In genomic region chr4:185108185-185108584, GRCh38 we compare ENCODE assay signal across 17 cellular contexts.
"Had no signal": no experiment of that assay in that cellular context is flagged by ENCODE, and none has a peak within 500 bp of the region (broad histone marks: within the 10 kb centered on the region; RNA-seq: fewer than 3 reads in every experiment).

No MANE protein-coding gene starts in this region.

- H3K27me3 ChIP-seq: brain microvascular endothelial cell, foreskin keratinocyte, tibial nerve had no signal

- DNase-seq: activated CD4-positive, alpha-beta T cell treated with anti-CD3 and anti-CD28 coated beads, Interleukin-2, amount 50 U/mL, for 1 hour; activated CD8-positive, alpha-beta memory T cell treated with anti-CD3 and anti-CD28 coated beads for 24 hours; activated gamma-delta T cell treated with Interleukin-2 at 50 U/mL for 16 hours; activated naive CD8-positive, alpha-beta T cell treated with anti-CD3 and anti-CD28 coated beads for 36 hours; brain microvascular endothelial cell; foreskin keratinocyte; naive thymus-derived CD4-positive, alpha-beta T cell; stimulated activated CD4-positive, alpha-beta T cell treated with anti-CD3 and anti-CD28 coated beads, Interleukin-15, amount 100 ng/mL, for 24 hours; stimulated activated CD4-positive, alpha-beta T cell treated with anti-CD3 and anti-CD28 coated beads, Interleukin-4, amount 100 ng/mL, for 1 hour; stimulated activated naive B cell treated with anti-CD40 and anti-IgM and Interleukin-4, amounts not matched to agents 10 μg/mL and 1 μg/mL and 100 μg/mL, for 72 hours; T-cell; T-helper 9 cell had no signal

- H3K9ac ChIP-seq: parathyroid adenoma had no signal

- H3K27ac ChIP-seq: brain microvascular endothelial cell, coronary artery, foreskin keratinocyte, parathyroid adenoma, tibial nerve had no signal

- ATAC-seq: activated CD4-positive, CD25-positive, alpha-beta regulatory T cell treated with anti-CD3 and anti-CD28 coated beads, Interleukin-2, amount 50 U/mL, for 24 hours; foreskin keratinocyte; naive thymus-derived CD4-positive, alpha-beta T cell; stimulated activated naive B cell treated with anti-CD40 and anti-IgM and Interleukin-4, amounts not matched to agents 10 μg/mL and 1 μg/mL and 100 μg/mL, for 72 hours; T-cell had no signal

- H3K36me3 ChIP-seq: brain microvascular endothelial cell, tibial nerve had no signal

- H2AFZ ChIP-seq: parathyroid adenoma had no signal

- H3K4me3 ChIP-seq: coronary artery, mucosa of descending colon, tibial nerve had no signal

- H3K9me3 ChIP-seq: mucosa of descending colon, tibial nerve had no signal

- H3K79me2 ChIP-seq: parathyroid adenoma had no signal
